Comparison of ENCODE assay signal across 10 cellular contexts in genomic region chr13:76440568-76440967, GRCh38.
A peak's percentile ranks its signal among the peaks of the same experiment; 100 is the strongest.
DNase-seq lines count a peak whose midpoint lies in the region; ATAC-seq and TF ChIP-seq lines count a peak whose summit lies in the region.
"Had no signal": no experiment of that assay in that cellular context is flagged by ENCODE, and none has a peak within 500 bp of the region (broad histone marks: within the 10 kb centered on the region; RNA-seq: fewer than 3 reads in every experiment).

No MANE protein-coding gene starts in this region.

- no peaks in the 10 kb centered on the region for H3K27me3 ChIP-seq in BE2C
- H3K27me3 ChIP-seq: tibial nerve had no signal

- DNase-seq in midbrain (lab: John Stamatoyannopoulos, UW): peak; percentile 1
- no peak for DNase-seq in T-helper 1 cell
- DNase-seq in BE2C: no peak
- DNase-seq in OCI-M2 (lab: John Stamatoyannopoulos, UW; ENCODE audit: unreplicated experiment): no peak
- DNase-seq in activated T-cell treated with anti-CD3 and anti-CD28 coated beads, Interleukin-2, amount 50 U/mL, for 4 hours: no peak
- DNase-seq: IMR-90 had no signal

- no peaks in the 10 kb centered on the region for H3K36me3 Mint-ChIP-seq in activated T-cell treated with anti-CD3 and anti-CD28 coated beads, Interleukin-2, amount 50 U/mL, for 4 hours (ENCODE audit: insufficient read depth)

- no peaks in the 10 kb centered on the region for H3K27me3 Mint-ChIP-seq in activated T-cell treated with anti-CD3 and anti-CD28 coated beads, Interleukin-2, amount 50 U/mL, for 4 hours (ENCODE audit: low read depth)

- H3K9me3 Mint-ChIP-seq in activated T-cell treated with anti-CD3 and anti-CD28 coated beads, Interleukin-2, amount 50 U/mL, for 4 hours: no peaks in the 10 kb centered on the region

- H3K4me1 Mint-ChIP-seq in activated T-cell treated with anti-CD3 and anti-CD28 coated beads, Interleukin-2, amount 50 U/mL, for 4 hours (ENCODE audit: low read depth): no peaks in the 10 kb centered on the region

- no peak overlapping the region for H3K4me3 ChIP-seq in BE2C (ENCODE audit: low read depth, low read length)
- H3K4me3 ChIP-seq: tibial nerve had no signal

- ATAC-seq in GM18909 (IDR thresholded peaks at IDR 0.05; ENCODE audit: poor library complexity, unreplicated experiment) (peak; percentile 90), HG02642 (IDR thresholded peaks at IDR 0.05; ENCODE audit: poor library complexity, unreplicated experiment) (peak; percentile 88), HG03575 (IDR thresholded peaks at IDR 0.05; ENCODE audit: extremely low read depth, insufficient number of reproducible peaks, low FRiP score, unreplicated experiment) (peak; percentile 96)
- ATAC-seq in activated T-cell treated with anti-CD3 and anti-CD28 coated beads, Interleukin-2, amount 50 U/mL, for 4 hours: no peak

- no peaks in the 10 kb centered on the region for H3K4me1 ChIP-seq in BE2C
- H3K4me1 ChIP-seq: tibial nerve had no signal

- no peaks in the 10 kb centered on the region for H3K36me3 ChIP-seq in BE2C
- H3K36me3 ChIP-seq: tibial nerve had no signal

- no peak overlapping the region for H3K4me3 Mint-ChIP-seq in activated T-cell treated with anti-CD3 and anti-CD28 coated beads, Interleukin-2, amount 50 U/mL, for 4 hours

- H3K9me3 ChIP-seq in BE2C: no peaks in the 10 kb centered on the region
- H3K9me3 ChIP-seq: tibial nerve had no signal

- no peak for TF ChIP-seq CTCF in BE2C (IDR thresholded peaks at IDR 0.05; ENCODE audit: low read depth, low read length)

Comparison
In these comparisons a context has a peak if more than half of its experiments do, and no peak if none do; other contexts are left out.
1. ATAC-seq: peak in GM18909 (single experiment), HG02642 (single experiment) and HG03575 (single experiment); none in activated T-cell treated with anti-CD3 and anti-CD28 coated beads, Interleukin-2, amount 50 U/mL, for 4 hours (0 of 2).